27 cellular contexts compared by ENCODE assay signal in the genomic region with DNA sequence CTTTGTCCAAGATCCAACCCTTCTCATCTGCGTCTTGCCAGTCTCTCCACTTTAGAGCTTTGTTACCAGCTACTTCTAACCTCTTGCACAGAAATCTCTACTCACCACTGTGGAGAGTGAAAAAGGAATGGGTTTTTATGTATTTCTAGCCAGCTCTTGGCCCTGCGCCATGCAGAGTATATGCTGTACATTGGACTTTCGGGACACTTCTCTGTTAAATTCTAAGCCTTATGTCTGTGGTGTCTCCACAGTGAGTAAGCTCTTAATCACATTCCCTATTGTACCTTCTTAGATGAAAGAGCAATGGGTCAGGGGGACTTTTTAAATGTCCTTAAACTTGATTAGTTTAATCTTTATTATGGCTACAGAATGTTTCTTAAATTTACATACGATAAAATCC.
DNase-seq lines count a peak whose midpoint lies in the region; ATAC-seq and TF ChIP-seq lines count a peak whose summit lies in the region.
"Had no signal": no experiment of that assay in that cellular context is flagged by ENCODE, and none has a peak within 500 bp of the region (broad histone marks: within the 10 kb centered on the region; RNA-seq: fewer than 3 reads in every experiment).

No MANE protein-coding gene starts in this region.

- H3F3A ChIP-seq in GM23338 (replicated peaks; ENCODE audit: low read depth) (no peaks in the 10 kb centered on the region), neural progenitor cell (ENCODE audit: low read depth) (peaks cover 86% of the 10 kb centered on the region)

- ATAC-seq in GM23338 (no peak), GM19397 (IDR thresholded peaks at IDR 0.05; ENCODE audit: unreplicated experiment) (no peak)
- no peak for ATAC-seq in activated CD8-positive, alpha-beta T cell treated with anti-CD3 and anti-CD28 coated beads, Interleukin-2, amount 10 ng/mL, durations not matched to agents 7 days and 5 days
- ATAC-seq: activated CD4-positive, alpha-beta T cell treated with anti-CD3 and anti-CD28 coated beads for 36 hours; activated CD8-positive, alpha-beta T cell treated with anti-CD3 and anti-CD28 coated beads for 36 hours; GM12878 had no signal

- peaks cover 61% of the 10 kb centered on the region for H3K4me1 ChIP-seq in GM23338 (ENCODE audit: insufficient read depth)
- peaks cover 7% of the 10 kb centered on the region for H3K4me1 ChIP-seq in hepatocyte (ENCODE audit: insufficient read depth)
- H3K4me1 ChIP-seq in neural progenitor cell = peaks cover 68% of the 10 kb centered on the region

- H3K27ac Mint-ChIP-seq in GM23338 (no peak overlapping the region), neural progenitor cell (peak overlapping the region; percentile 98)
- H3K27ac Mint-ChIP-seq in activated CD8-positive, alpha-beta T cell treated with anti-CD3 and anti-CD28 coated beads, Interleukin-2, amount 10 ng/mL, durations not matched to agents 7 days and 5 days = no peak overlapping the region
- H3K27ac Mint-ChIP-seq: activated CD4-positive, alpha-beta T cell treated with anti-CD3 and anti-CD28 coated beads for 36 hours; activated CD8-positive, alpha-beta T cell treated with anti-CD3 and anti-CD28 coated beads for 36 hours; activated naive CD4-positive, alpha-beta T cell treated with anti-CD3 and anti-CD28 coated beads, Interleukin-2, amount 50 U/mL, for 24 hours; B cell; CD4-positive, alpha-beta memory T cell; nephron progenitor cell had no signal

- H3K9me2 ChIP-seq in GM23338 (ENCODE audit: insufficient read depth) (no peaks in the 10 kb centered on the region), hepatocyte (replicated peaks; ENCODE audit: insufficient read depth) (no peaks in the 10 kb centered on the region)

- H3K36me3 ChIP-seq in GM23338 (ENCODE audit: insufficient read depth) = no peaks in the 10 kb centered on the region
- no peaks in the 10 kb centered on the region for H3K36me3 ChIP-seq in hepatocyte (replicated peaks; ENCODE audit: insufficient read depth, low read depth)
- no peaks in the 10 kb centered on the region for H3K36me3 ChIP-seq in neural progenitor cell
- H3K36me3 ChIP-seq: cardiac muscle cell, right atrium auricular region, spleen, tibial artery had no signal

- H3K4me1 Mint-ChIP-seq in GM23338 = peaks cover 63% of the 10 kb centered on the region
- H3K4me1 Mint-ChIP-seq in neural progenitor cell = peaks cover 78% of the 10 kb centered on the region
- peaks cover 4% of the 10 kb centered on the region for H3K4me1 Mint-ChIP-seq in activated CD8-positive, alpha-beta T cell treated with anti-CD3 and anti-CD28 coated beads, Interleukin-2, amount 10 ng/mL, durations not matched to agents 7 days and 5 days (ENCODE audit: low read depth)

- H3K36me3 Mint-ChIP-seq in GM23338 (ENCODE audit: low read depth) (peaks cover 6% of the 10 kb centered on the region; the same call in 1 of the 3 replicates), neural progenitor cell (peaks cover 11% of the 10 kb centered on the region)
- H3K36me3 Mint-ChIP-seq in activated CD8-positive, alpha-beta T cell treated with anti-CD3 and anti-CD28 coated beads, Interleukin-2, amount 10 ng/mL, durations not matched to agents 7 days and 5 days (ENCODE audit: low read depth) = no peaks in the 10 kb centered on the region
- H3K36me3 Mint-ChIP-seq: activated naive CD4-positive, alpha-beta T cell treated with anti-CD3 and anti-CD28 coated beads, Interleukin-2, amount 50 U/mL, for 24 hours; CD4-positive, alpha-beta memory T cell had no signal

- no peak for TF ChIP-seq CTCF in GM23338 (conservative IDR thresholded peaks at IDR 0.05; ENCODE audit: low read depth in 2 of 2)
- TF ChIP-seq CTCF in hepatocyte (IDR thresholded peaks at IDR 0.05; ENCODE audit: poor library complexity) = no peak
- no peak for TF ChIP-seq CTCF in neural progenitor cell (IDR thresholded peaks at IDR 0.05)

- H3K9me3 Mint-ChIP-seq in GM23338 = no peaks in the 10 kb centered on the region
- H3K9me3 Mint-ChIP-seq in neural progenitor cell = peaks cover 3% of the 10 kb centered on the region
- no peaks in the 10 kb centered on the region for H3K9me3 Mint-ChIP-seq in activated CD8-positive, alpha-beta T cell treated with anti-CD3 and anti-CD28 coated beads, Interleukin-2, amount 10 ng/mL, durations not matched to agents 7 days and 5 days (ENCODE audit: insufficient read depth)
- H3K9me3 Mint-ChIP-seq: activated CD8-positive, alpha-beta T cell treated with anti-CD3 and anti-CD28 coated beads for 36 hours; activated naive CD4-positive, alpha-beta T cell treated with anti-CD3 and anti-CD28 coated beads, Interleukin-2, amount 50 U/mL, for 24 hours; nephron progenitor cell had no signal

- H3K4me2 ChIP-seq in GM23338 = peak overlapping the region; percentile 11
- H3K4me2 ChIP-seq in hepatocyte = peak overlapping the region; percentile 94
- peak overlapping the region; percentile 90 for H3K4me2 ChIP-seq in neural progenitor cell

- DNase-seq in GM23338 (ENCODE audit: low spot score) = no peak
- DNase-seq in RPMI8226 = peak; percentile 30
- DNase-seq in hepatocyte (ENCODE audit: low spot score) = peak; percentile 30
- DNase-seq in neural progenitor cell (ENCODE audit: low spot score) = no peak
- DNase-seq in dedifferentiated amniotic fluid mesenchymal stem cell (ENCODE audit: extremely low spot score) = no peak
- DNase-seq in activated CD8-positive, alpha-beta T cell treated with anti-CD3 and anti-CD28 coated beads, Interleukin-2, amount 10 ng/mL, durations not matched to agents 7 days and 5 days = no peak
- no peak for DNase-seq in KBM-7
- DNase-seq: activated CD4-positive, alpha-beta T cell treated with anti-CD3 and anti-CD28 coated beads for 36 hours; activated CD8-positive, alpha-beta T cell treated with anti-CD3 and anti-CD28 coated beads for 36 hours; amygdala; CD4-positive, alpha-beta memory T cell; effector memory CD4-positive, alpha-beta T cell; EL; erythroblast; glutamatergic neuron; NCI-H146; NCI-H748 treated with DMSO at 0.1 percent for 48 hours; nephron progenitor cell; spleen; tibial artery had no signal

- H3K27ac ChIP-seq in GM23338 (ENCODE audit: low read depth) (no peak overlapping the region), hepatocyte (peak overlapping the region; percentile 84), neural progenitor cell (peak overlapping the region; percentile 81)
- H3K27ac ChIP-seq: cardiac muscle cell, coronary artery, right atrium auricular region, spleen, tibial artery had no signal

- WGBS in hepatocyte (ENCODE audit: low lambda C conversion rate, missing lambda C conversion rate) = 24% methylated on average over 4 of the region's 4 CpGs

- H3K9me3 ChIP-seq in hepatocyte (ENCODE audit: low read depth) = no peaks in the 10 kb centered on the region
- no peaks in the 10 kb centered on the region for H3K9me3 ChIP-seq in neural progenitor cell (ENCODE audit: low read depth)
- H3K9me3 ChIP-seq: right atrium auricular region, spleen, tibial artery had no signal

- peaks cover 17% of the 10 kb centered on the region for H3K79me2 ChIP-seq in GM23338 (replicated peaks; ENCODE audit: insufficient read depth)
- peaks cover 21% of the 10 kb centered on the region for H3K79me2 ChIP-seq in hepatocyte
- H3K79me2 ChIP-seq in neural progenitor cell (ENCODE audit: low read depth) = peaks cover 41% of the 10 kb centered on the region

- in situ Hi-C loops in KBM-7 (cut with MboI; ENCODE audit: low pct_unique_long_range_greater_than_20kb, low sequenced_read_pairs) = no loop called here

- POLR2A ChIA-PET in activated CD8-positive, alpha-beta T cell treated with anti-CD3 and anti-CD28 coated beads, Interleukin-2, amount 10 ng/mL, durations not matched to agents 7 days and 5 days (lab: Charles Lee) = no interaction called here

- H4K20me1 ChIP-seq in GM23338 (replicated peaks; ENCODE audit: insufficient read depth) (no peaks in the 10 kb centered on the region), hepatocyte (ENCODE audit: insufficient read depth, poor library complexity, severe bottlenecking) (no peaks in the 10 kb centered on the region), neural progenitor cell (ENCODE audit: low read depth) (peaks cover 24% of the 10 kb centered on the region)

- H3K27me3 ChIP-seq in GM23338 (ENCODE audit: insufficient read depth) = peaks cover 2% of the 10 kb centered on the region; the same call in 1 of the 2 replicates
- H3K27me3 ChIP-seq in hepatocyte = peaks cover 41% of the 10 kb centered on the region
- H3K27me3 ChIP-seq in neural progenitor cell = no peaks in the 10 kb centered on the region
- H3K27me3 ChIP-seq: cardiac muscle cell had no signal

- CTCF ChIA-PET in activated CD8-positive, alpha-beta T cell treated with anti-CD3 and anti-CD28 coated beads, Interleukin-2, amount 10 ng/mL, durations not matched to agents 7 days and 5 days (lab: Charles Lee) = no interaction called here

- H3K4me3 ChIP-seq in GM23338 (no peak overlapping the region), hepatocyte (no peak overlapping the region), neural progenitor cell (peak overlapping the region; percentile 20)
- H3K4me3 ChIP-seq: cardiac muscle cell, coronary artery, GM12878, right atrium auricular region, spleen, tibial artery had no signal

- peak overlapping the region; percentile 80; the same call in 1 of the 2 replicates for H2AFZ ChIP-seq in GM23338
- peak overlapping the region; percentile 23 for H2AFZ ChIP-seq in hepatocyte
- no peak overlapping the region for H2AFZ ChIP-seq in neural progenitor cell (replicated peaks)

- H3K4me3 Mint-ChIP-seq in GM23338 (no peak overlapping the region), neural progenitor cell (peak overlapping the region; percentile 99)
- no peak overlapping the region for H3K4me3 Mint-ChIP-seq in activated CD8-positive, alpha-beta T cell treated with anti-CD3 and anti-CD28 coated beads, Interleukin-2, amount 10 ng/mL, durations not matched to agents 7 days and 5 days
- H3K4me3 Mint-ChIP-seq: activated CD4-positive, alpha-beta T cell treated with anti-CD3 and anti-CD28 coated beads for 36 hours; activated CD8-positive, alpha-beta T cell treated with anti-CD3 and anti-CD28 coated beads for 36 hours; activated naive CD4-positive, alpha-beta T cell treated with anti-CD3 and anti-CD28 coated beads, Interleukin-2, amount 50 U/mL, for 24 hours; nephron progenitor cell had no signal

- H3K27me3 Mint-ChIP-seq in GM23338 (ENCODE audit: insufficient read depth, low read depth, poor library complexity) (peaks cover 6% of the 10 kb centered on the region), neural progenitor cell (ENCODE audit: insufficient read depth, low read depth) (peaks cover 7% of the 10 kb centered on the region)
- peaks cover 56% of the 10 kb centered on the region for H3K27me3 Mint-ChIP-seq in activated CD8-positive, alpha-beta T cell treated with anti-CD3 and anti-CD28 coated beads, Interleukin-2, amount 10 ng/mL, durations not matched to agents 7 days and 5 days (ENCODE audit: low read depth)

- H3K9ac ChIP-seq in neural progenitor cell = no peak overlapping the region

Comparison
In these comparisons a context has a peak if more than half of its experiments do, and no peak if none do; other contexts are left out.
1. DNase-seq: peak in RPMI8226 (single experiment) and hepatocyte (single experiment); none in GM23338 (single experiment), neural progenitor cell (single experiment), dedifferentiated amniotic fluid mesenchymal stem cell (single experiment), activated CD8-positive, alpha-beta T cell treated with anti-CD3 and anti-CD28 coated beads, Interleukin-2, amount 10 ng/mL, durations not matched to agents 7 days and 5 days (single experiment) and KBM-7 (single experiment).
2. H3K4me2 ChIP-seq: peak in every context shown above with its lines; median percentile 94 in hepatocyte; 90 in neural progenitor cell; 11 in GM23338.